14 cellular contexts compared by ENCODE assay signal in genomic region chr16:86585821-86586611, GRCh38. TPM values are rescaled to one million over a fixed set of nuclear protein-coding genes. Genes with fewer than 3 reads are reported as not detected.
A peak's percentile ranks its signal among the peaks of the same experiment; 100 is the strongest.
DNase-seq lines count a peak whose midpoint lies in the region; ATAC-seq and TF ChIP-seq lines count a peak whose summit lies in the region.
"Had no signal": no experiment of that assay in that cellular context is flagged by ENCODE, and none has a peak within 500 bp of the region (broad histone marks: within the 10 kb centered on the region; RNA-seq: fewer than 3 reads in every experiment).

No MANE protein-coding gene starts in this region.

- H3K9ac ChIP-seq in mucosa of rectum (ENCODE audit: low read depth in 1 of 2, low read length in 2 of 2), result no peak overlapping the region

- H3K4me3 ChIP-seq in coronary artery (peak overlapping the region; percentile 33), mucosa of rectum (ENCODE audit: low read length in 2 of 2) (no peak overlapping the region)

- DNase-seq in A172 (ENCODE audit: low spot score) (peak; percentile 75), M059J (ENCODE audit: low read depth) (peak; percentile 93), coronary artery (ENCODE audit: low spot score) (no peak), NCI-H82 (lab: John Stamatoyannopoulos, UW) (no peak), GM13976 (ENCODE audit: low spot score) (no peak), RPMI8226 (no peak)
- DNase-seq: activated CD4-positive, alpha-beta T cell treated with anti-CD3 and anti-CD28 coated beads, Interleukin-2, amount 10 ng/mL, durations not matched to agents 24 days and 14 days; activated naive CD4-positive, alpha-beta T cell; effector CD4-positive, alpha-beta T cell; NCI-H1436 treated with DMSO at 0.1 percent for 48 hours; stimulated activated CD4-positive, alpha-beta T cell treated with anti-CD3 and anti-CD28 coated beads, Interleukin-1b, Interleukin-23, amount 100 ng/mL, for 48 hours; stimulated activated naive CD4-positive, alpha-beta T cell had no signal

- H3K27me3 ChIP-seq in mucosa of rectum (ENCODE audit: control insufficient read depth in 2 of 2, insufficient read depth in 2 of 2, low read length in 2 of 2), result no peaks in the 10 kb centered on the region

- H3K36me3 ChIP-seq in mucosa of rectum (ENCODE audit: control insufficient read depth in 2 of 2, insufficient read depth in 2 of 2, low read length in 2 of 2), result no peaks in the 10 kb centered on the region

- in situ Hi-C loops in GM13976 (cut with MboI; ENCODE audit: low sequenced_read_pairs, unreplicated experiment), result no loop called here

- H3K9me3 ChIP-seq in mucosa of rectum (ENCODE audit: control insufficient read depth in 2 of 2, low read length in 2 of 2), result no peaks in the 10 kb centered on the region

- TF ChIP-seq CTCF in coronary artery (IDR thresholded peaks at IDR 0.05), result no peak
- no peak for TF ChIP-seq CTCF in GM13976 (IDR thresholded peaks at IDR 0.05; ENCODE audit: borderline replicate concordance, control extremely low read depth, extremely low read depth, insufficient read depth, missing control alignments)

- H3K27ac ChIP-seq in coronary artery (peak overlapping the region; percentile 86 to 98), mucosa of rectum (ENCODE audit: low read depth in 2 of 2, low read length in 2 of 2) (peak overlapping the region; percentile 9 to 62)

- H3K4me1 ChIP-seq in mucosa of rectum (ENCODE audit: control insufficient read depth in 2 of 2, insufficient read depth in 2 of 2, low read length in 2 of 2), result no peaks in the 10 kb centered on the region

- no peak for ATAC-seq in GM18511 (IDR thresholded peaks at IDR 0.05; ENCODE audit: unreplicated experiment)

RNA-seq across cellular contexts. Expression of gene FOXL1, which starts 7.7 kb away (rescaled TPM):
- total RNA-seq in A172 (2014; rRNA removed; shearing (Covaris generic)), result 4.6 and 7.6 TPM in 2 replicates
- 4.1 and 4.2 TPM in 2 replicates for total RNA-seq in M059J (2014; rRNA removed; shearing (Covaris generic))

RNA-seq across cellular contexts. Expression of gene FOXC2, which starts 19.4 kb away (rescaled TPM):
- 1.3 and 2.3 TPM in 2 replicates for total RNA-seq in A172 (2014; rRNA removed; shearing (Covaris generic))
- 0.49 and 2.0 TPM in 2 replicates for total RNA-seq in M059J (2014; rRNA removed; shearing (Covaris generic))
- total RNA-seq: activated CD4-positive, alpha-beta T cell treated with anti-CD3 and anti-CD28 coated beads, Interleukin-2, amount 10 ng/mL, durations not matched to agents 24 days and 14 days had no signal

RNA-seq across cellular contexts. Expression of gene MTHFSD, which starts 31.0 kb away (rescaled TPM):
- total RNA-seq in A172 (2014; rRNA removed; shearing (Covaris generic)), result 7.8 and 16.2 TPM in 2 replicates
- 9.6 and 18.3 TPM in 2 replicates for total RNA-seq in M059J (2014; rRNA removed; shearing (Covaris generic))

Comparison
In these comparisons a context has a peak if more than half of its experiments do, and no peak if none do; other contexts are left out.
1. DNase-seq: peak in A172 (single experiment) and M059J (single experiment); none in coronary artery (single experiment), NCI-H82 (single experiment), GM13976 (single experiment) and RPMI8226 (single experiment).